ENCODE assay signal across 9 cellular contexts in genomic region chr11:131025020-131025419, GRCh38.
DNase-seq lines count a peak whose midpoint lies in the region; ATAC-seq, FAIRE-seq and TF ChIP-seq lines count a peak whose summit lies in the region.
"Had no signal": no experiment of that assay in that cellular context is flagged by ENCODE, and none has a peak within 500 bp of the region (broad histone marks: within the 10 kb centered on the region; RNA-seq: fewer than 3 reads in every experiment).

No MANE protein-coding gene starts in this region.

- peak; percentile 28; the same call in 2 of the 3 replicates for TF ChIP-seq CTCF in A549 (IDR thresholded peaks at IDR 0.05)
- TF ChIP-seq CTCF in Panc1 (IDR thresholded peaks at IDR 0.05), result peak; percentile 70

- no peak for TF ChIP-seq POLR2A in A549 (IDR thresholded peaks at IDR 0.05; ENCODE audit: low read length)

- in situ Hi-C loops in Panc1 (cut with HindIII; ENCODE audit: low pct_unique_long_range_greater_than_20kb, low sequenced_read_pairs), result no loop called here

- H3K27me3 ChIP-seq in Panc1 (ENCODE audit: control insufficient read depth, insufficient read depth, low read length), result no peaks in the 10 kb centered on the region

- H3K9me3 ChIP-seq in A549, result no peaks in the 10 kb centered on the region
- no peaks in the 10 kb centered on the region for H3K9me3 ChIP-seq in Panc1 (ENCODE audit: control insufficient read depth, insufficient read depth, low read depth, low read length)

- CTCF ChIA-PET in A549 (lab: Yijun Ruan, JAX) (interaction anchor here (0.6 to 1.4 kb wide), 5 partner anchors 10 to 652 kb away, joined by 3 to 8 read pairs (median 3); no protein-coding TSS in a partner anchor), Panc1 (lab: Charles Lee) (no interaction called here)

- intact Hi-C loops in Panc1 (cut with micrococcal nuclease; ENCODE audit: unreplicated experiment), result no loop called here

- H3K4me1 ChIP-seq in A549 (no peaks in the 10 kb centered on the region), Panc1 (ENCODE audit: control insufficient read depth, insufficient read depth, low read length) (no peaks in the 10 kb centered on the region)

- DNase-seq in A549 (ENCODE audit: low read depth in 1 of 2, low spot score in 1 of 2) (peak; percentile 5 to 11), Panc1 (ENCODE audit: low read depth, low spot score) (no peak), hepatic stellate cell (ENCODE audit: low spot score) (peak; percentile 48), OCI-M1 (lab: John Stamatoyannopoulos, UW) (no peak)
- DNase-seq: activated CD4-positive, alpha-beta T cell treated with anti-CD3 and anti-CD28 coated beads, Interleukin-2, amount 50 U/mL, for 1 hour had no signal

- no TSS peak for BruUV-seq in Panc1 (replicated peaks; lab: Mats Ljungman, UMichigan)

- peak; percentile 74 to 79; a peak in 3 of 6 replicates for ATAC-seq in A549
- peak; percentile 48 for ATAC-seq in GM19043 (IDR thresholded peaks at IDR 0.05; ENCODE audit: low read depth, unreplicated experiment)
- peak; percentile 90 for ATAC-seq in Panc1
- no peak for ATAC-seq in HG02623 (IDR thresholded peaks at IDR 0.05; ENCODE audit: unreplicated experiment)
- ATAC-seq in HG03442 (IDR thresholded peaks at IDR 0.05; ENCODE audit: unreplicated experiment), result no peak
- no peak for ATAC-seq in GM18907 (IDR thresholded peaks at IDR 0.05; ENCODE audit: unreplicated experiment)

- TF ChIP-seq EP300 in A549 (IDR thresholded peaks at IDR 0.05), result no peak

- no peak for FAIRE-seq in A549 (lab: Jason Lieb, UNC)

- POLR2A ChIA-PET in A549 (lab: Yijun Ruan, JAX), result no interaction called here
- POLR2A ChIA-PET in Panc1 (lab: Charles Lee), result no interaction called here

- H3K36me3 ChIP-seq in Panc1 (ENCODE audit: control insufficient read depth, insufficient read depth, low read length), result no peaks in the 10 kb centered on the region

- WGBS in A549 (ENCODE audit: missing lambda C conversion rate), result 47% methylated on average over 1 of the region's 1 CpG

- peak; percentile 35 to 41; a peak in 4 of 5 replicates for TF ChIP-seq RAD21 in A549 (conservative IDR thresholded peaks at IDR 0.05 in 1 of 2, IDR thresholded peaks at IDR 0.05 in 1 of 2)

- no peak overlapping the region for H3K4me2 ChIP-seq in A549

- no peak overlapping the region for H3K4me3 ChIP-seq in A549
- no peak overlapping the region for H3K4me3 ChIP-seq in Panc1 (ENCODE audit: low read depth in 2 of 2, low read length in 2 of 2)

- H3K27ac ChIP-seq in A549 (no peak overlapping the region), Panc1 (ENCODE audit: low read length) (no peak overlapping the region)

TF ChIP-seq in A549, 52 proteins besides CTCF, POLR2A, EP300 and RAD21:
- TF ChIP-seq ZSCAN20 (CRISPR knock-in tag; IDR thresholded peaks at IDR 0.05) (no peak), RCOR1 (IDR thresholded peaks at IDR 0.05; ENCODE audit: low read depth, low read length) (no peak), SMC3 (IDR thresholded peaks at IDR 0.05) (peak; percentile 17; the same call in 1 of the 3 replicates), EHMT2 (IDR thresholded peaks at IDR 0.05; ENCODE audit: low read depth) (no peak), CEBPB (IDR thresholded peaks at IDR 0.05) (no peak), CHD4 (IDR thresholded peaks at IDR 0.05; ENCODE audit: borderline replicate concordance) (no peak), CHD2 (IDR thresholded peaks at IDR 0.05; ENCODE audit: low read length, partially characterized antibody) (no peak)
- TF ChIP-seq, protein P1, sequence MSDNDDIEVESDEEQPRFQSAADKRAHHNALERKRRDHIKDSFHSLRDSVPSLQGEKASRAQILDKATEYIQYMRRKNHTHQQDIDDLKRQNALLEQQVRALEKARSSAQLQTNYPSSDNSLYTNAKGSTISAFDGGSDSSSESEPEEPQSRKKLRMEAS (IDR thresholded peaks at IDR 0.05), result no peak
TF ChIP-seq in A549: peak in this region for 1.

Comparison
In these comparisons a context has a peak if more than half of its experiments do, and no peak if none do; other contexts are left out.
1. ATAC-seq: peak in A549 (2 of 2), GM19043 (single experiment) and Panc1 (single experiment); none in HG02623 (single experiment), HG03442 (single experiment) and GM18907 (single experiment).
2. DNase-seq: peak in A549 (2 of 2) and hepatic stellate cell (single experiment); none in Panc1 (single experiment) and OCI-M1 (single experiment).